Comparison of ENCODE assay signal across 1 cellular context in genomic region chr20:43752051-43752360, GRCh38.
TF ChIP-seq lines count a peak whose summit lies in the region.

No MANE protein-coding gene starts in this region.

TF ChIP-seq in IMR-90, 13 proteins besides CTCF, POLR2A, EP300 and RAD21 (continued from another document):
- TF ChIP-seq MXI1 (IDR thresholded peaks at IDR 0.05; ENCODE audit: borderline replicate concordance, low read depth, low read length) (no peak), CEBPB (IDR thresholded peaks at IDR 0.05; ENCODE audit: low read depth, low read length) (no peak), FOS (IDR thresholded peaks at IDR 0.05; ENCODE audit: low read depth, low read length) (no peak), MAZ (IDR thresholded peaks at IDR 0.05; ENCODE audit: borderline replicate concordance, low read depth, low read length) (no peak)
TF ChIP-seq in IMR-90: peak in this region for 0.
